ENCODE assay signal across 14 cellular contexts in the genomic region with DNA sequence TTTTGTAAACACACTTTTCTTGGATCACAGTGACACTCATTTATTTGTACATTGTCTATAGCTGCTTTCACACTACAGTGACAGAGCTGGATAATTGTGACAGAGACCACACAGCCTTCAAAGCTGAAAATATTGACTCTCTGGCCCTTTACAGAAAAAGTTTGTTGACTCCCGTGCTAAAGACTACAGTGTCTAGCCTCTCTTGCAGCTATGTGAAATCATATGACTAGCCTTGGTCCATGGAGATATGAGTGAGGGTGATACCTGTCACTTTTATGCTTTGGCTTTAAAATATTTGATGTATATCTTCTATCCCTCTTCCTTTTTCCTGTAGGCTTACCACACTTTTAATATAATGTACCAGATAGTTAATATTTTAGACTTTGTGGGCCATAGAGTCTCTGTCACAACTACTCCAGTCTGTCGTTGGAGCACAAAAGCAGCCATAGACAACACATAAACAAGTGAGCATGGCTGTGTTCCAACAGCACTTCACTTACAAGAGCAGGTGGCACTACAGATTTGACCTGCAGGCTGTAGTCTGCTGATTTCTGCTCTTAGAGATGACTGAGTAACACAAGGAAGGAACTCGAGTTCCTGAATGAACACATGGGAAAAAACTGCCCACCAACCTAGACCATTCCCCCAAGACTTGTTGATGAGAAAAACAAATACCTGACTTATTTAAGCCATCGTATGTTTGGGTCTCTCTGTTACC.
"Had no signal": no experiment of that assay in that cellular context is flagged by ENCODE, and none has a peak within 500 bp of the region (broad histone marks: within the 10 kb centered on the region; RNA-seq: fewer than 3 reads in every experiment).

No MANE protein-coding gene starts in this region.

- H3K36me3 ChIP-seq: brain microvascular endothelial cell, stomach, thoracic aorta had no signal

- H3K4me1 Mint-ChIP-seq: activated CD8-positive, alpha-beta memory T cell treated with anti-CD3 and anti-CD28 coated beads, Interleukin-2, amount 10 ng/mL, durations not matched to agents 7 days and 5 days had no signal

- H3K4me3 ChIP-seq: stomach, thoracic aorta had no signal

- H3K27ac Mint-ChIP-seq: activated CD8-positive, alpha-beta memory T cell treated with anti-CD3 and anti-CD28 coated beads, Interleukin-2, amount 10 ng/mL, durations not matched to agents 7 days and 5 days; activated naive CD8-positive, alpha-beta T cell; activated T-cell treated with anti-CD3 and anti-CD28 coated beads, Interleukin-2, amount 50 U/mL, for 24 hours; endodermal cell had no signal

- H3K27ac ChIP-seq: brain microvascular endothelial cell, thoracic aorta had no signal

- H3K9me3 ChIP-seq: thoracic aorta had no signal

- H3K27me3 ChIP-seq: brain microvascular endothelial cell, stomach had no signal

- H3K27me3 Mint-ChIP-seq: activated naive CD8-positive, alpha-beta T cell; activated T-cell treated with anti-CD3 and anti-CD28 coated beads, Interleukin-2, amount 50 U/mL, for 24 hours had no signal

- H3K4me3 Mint-ChIP-seq: activated CD8-positive, alpha-beta memory T cell treated with anti-CD3 and anti-CD28 coated beads, Interleukin-2, amount 10 ng/mL, durations not matched to agents 7 days and 5 days; activated naive CD8-positive, alpha-beta T cell; activated T-cell treated with anti-CD3 and anti-CD28 coated beads, Interleukin-2, amount 50 U/mL, for 24 hours; endodermal cell had no signal

- ATAC-seq: activated CD8-positive, alpha-beta memory T cell treated with anti-CD3 and anti-CD28 coated beads, Interleukin-2, amount 10 ng/mL, durations not matched to agents 7 days and 5 days had no signal

- DNase-seq: activated CD4-positive, alpha-beta T cell treated with anti-CD3 and anti-CD28 coated beads for 1 hour; activated CD4-positive, alpha-beta T cell treated with anti-CD3 and anti-CD28 coated beads, Interleukin-2, amount 50 U/mL, for 48 hours; activated CD8-positive, alpha-beta memory T cell treated with anti-CD3 and anti-CD28 coated beads, Interleukin-2, amount 10 ng/mL, durations not matched to agents 7 days and 5 days; activated effector memory CD4-positive, alpha-beta T cell treated with Interleukin-2 at 50 U/mL for 16 hours; activated T-cell treated with anti-CD3 and anti-CD28 coated beads, Interleukin-2, amount 50 U/mL, for 24 hours; brain microvascular endothelial cell; cerebellar nuclear complex; endodermal cell; hippocampal formation; stimulated activated CD4-positive, alpha-beta T cell treated with anti-CD3 and anti-CD28 coated beads, Interleukin-15, amount 100 ng/mL, for 24 hours; stimulated activated CD4-positive, alpha-beta T cell treated with anti-CD3 and anti-CD28 coated beads, Interleukin-4, amount 100 ng/mL, for 24 hours; stomach had no signal
